Comparison of ENCODE assay signal across 8 cellular contexts in genomic region chr16:87778830-87779579, GRCh38. TPM values are rescaled to one million over a fixed set of nuclear protein-coding genes. Genes with fewer than 3 reads are reported as not detected.
A peak's percentile ranks its signal among the peaks of the same experiment; 100 is the strongest.
DNase-seq lines count a peak whose midpoint lies in the region; ATAC-seq and TF ChIP-seq lines count a peak whose summit lies in the region.

No MANE protein-coding gene starts in this region.

- H3K4me3 ChIP-seq in Caco-2 (ENCODE audit: low read depth, low read length) (no peak overlapping the region), HUES48 (ENCODE audit: low read depth, low read length) (no peak overlapping the region), NT2/D1 (ENCODE audit: insufficient read length, low read depth) (no peak overlapping the region)

- H3K27me3 Mint-ChIP-seq in Caco-2 (ENCODE audit: insufficient read depth, unreplicated experiment): no peaks in the 10 kb centered on the region
- no peaks in the 10 kb centered on the region for H3K27me3 Mint-ChIP-seq in endothelial cell (ENCODE audit: unreplicated experiment)

- no TSS peak for BruUV-seq in Caco-2 (replicated peaks; lab: Mats Ljungman, UMichigan)

- no peaks in the 10 kb centered on the region for H3K36me3 ChIP-seq in Caco-2 (ENCODE audit: control insufficient read depth, insufficient read depth, low read length)
- no peaks in the 10 kb centered on the region for H3K36me3 ChIP-seq in HUES48 (ENCODE audit: control insufficient read depth, insufficient read depth, low read length)
- H3K36me3 ChIP-seq in NT2/D1 (ENCODE audit: insufficient read depth, insufficient read length, low read length): no peaks in the 10 kb centered on the region

- H3K9me3 Mint-ChIP-seq in Caco-2 (ENCODE audit: unreplicated experiment) (no peaks in the 10 kb centered on the region), endothelial cell (ENCODE audit: unreplicated experiment) (no peaks in the 10 kb centered on the region)

- CTCF ChIA-PET in Caco-2 (lab: Charles Lee): interaction anchor here (0.6 to 4.0 kb wide), 24 partner anchors 9 to 172 kb away, joined by 3 to 80 read pairs (median 4); partner anchors contain the start of genes BANP, KLHDC4 and SLC7A5

- TF ChIP-seq CTCF in Caco-2 (IDR thresholded peaks at IDR 0.05; ENCODE audit: insufficient read depth in 1 of 2, low read depth in 1 of 2, low read length in 1 of 2, severe bottlenecking in 1 of 2, unreplicated experiment in 1 of 2) (peak; percentile 86 to 95), endothelial cell (IDR thresholded peaks at IDR 0.05; ENCODE audit: unreplicated experiment) (peak; percentile 98)

- peaks cover 34% of the 10 kb centered on the region for H3K4me1 ChIP-seq in Caco-2
- H3K4me1 ChIP-seq in HUES48 (ENCODE audit: control insufficient read depth, insufficient read depth, low read length): peaks cover 10% of the 10 kb centered on the region
- H3K4me1 ChIP-seq in NT2/D1 (ENCODE audit: insufficient read depth, insufficient read length): peaks cover 8% of the 10 kb centered on the region

- H3K4me1 Mint-ChIP-seq in Caco-2 (ENCODE audit: low read depth, unreplicated experiment): peaks cover 21% of the 10 kb centered on the region
- H3K4me1 Mint-ChIP-seq in endothelial cell (ENCODE audit: unreplicated experiment): peaks cover 20% of the 10 kb centered on the region

- peak overlapping the region; percentile 94 for H3K27ac ChIP-seq in HUES48 (ENCODE audit: low read depth, low read length)

- H3K36me3 Mint-ChIP-seq in Caco-2 (ENCODE audit: insufficient read depth, unreplicated experiment) (peaks cover 23% of the 10 kb centered on the region), endothelial cell (ENCODE audit: low read depth, unreplicated experiment) (no peaks in the 10 kb centered on the region)

- no peaks in the 10 kb centered on the region for H3K27me3 ChIP-seq in Caco-2 (replicated peaks; ENCODE audit: control insufficient read depth, insufficient read depth, low read length)
- H3K27me3 ChIP-seq in HUES48 (ENCODE audit: control insufficient read depth, insufficient read depth, low read length): no peaks in the 10 kb centered on the region
- H3K27me3 ChIP-seq in NT2/D1 (ENCODE audit: insufficient read depth, insufficient read length): peaks cover 3% of the 10 kb centered on the region

- H3K9me3 ChIP-seq in Caco-2 (no peaks in the 10 kb centered on the region), HUES48 (ENCODE audit: control insufficient read depth, insufficient read depth, low read length) (no peaks in the 10 kb centered on the region), NT2/D1 (ENCODE audit: insufficient read depth, low read length) (no peaks in the 10 kb centered on the region)

- H3K4me3 Mint-ChIP-seq in Caco-2 (ENCODE audit: unreplicated experiment) (peak overlapping the region; percentile 22), endothelial cell (ENCODE audit: unreplicated experiment) (no peak overlapping the region)

- peak; percentile 57 for ATAC-seq in GM21381 (IDR thresholded peaks at IDR 0.05; ENCODE audit: unreplicated experiment)

- DNase-seq in Caco-2 (peak; percentile 92 to 94), NT2/D1 (ENCODE audit: low read depth, low spot score) (peak; percentile 95), endothelial cell (ENCODE audit: low spot score) (peak; percentile 96), midbrain (lab: John Stamatoyannopoulos, UW) (peak; percentile 81)
- DNase-seq in activated CD8-positive, alpha-beta memory T cell treated with anti-CD3 and anti-CD28 coated beads, Interleukin-2, amount 50 U/mL, for 24 hours (ENCODE audit: extremely low read depth): peak; percentile 84
- peak; percentile 81 to 85 for DNase-seq in stimulated activated CD8-positive, alpha-beta memory T cell treated with anti-CD3 and anti-CD28 coated beads, Interleukin-4, amount 100 ng/mL, for 1 hour (ENCODE audit: low read depth in 2 of 2, low spot score in 1 of 2)

- intact Hi-C loops in Caco-2 (cut with micrococcal nuclease; ENCODE audit: unreplicated experiment): loop anchor here (1.0 to 2.0 kb wide), 6 partner anchors 10 to 130 kb away; no protein-coding TSS in a partner anchor

- H3K27ac Mint-ChIP-seq in Caco-2 (ENCODE audit: unreplicated experiment): peak overlapping the region; percentile 99
- H3K27ac Mint-ChIP-seq in endothelial cell (ENCODE audit: unreplicated experiment): peak overlapping the region; percentile 57

- POLR2A ChIA-PET in Caco-2 (lab: Charles Lee): interaction anchor here (0.5 to 2.7 kb wide), 6 partner anchors 13 to 172 kb away, joined by 3 to 54 read pairs (median 6); partner anchors contain the start of genes BANP and SLC7A5

- H3K9ac ChIP-seq in HUES48 (ENCODE audit: low read depth, low read length) (peak overlapping the region; percentile 81), NT2/D1 (ENCODE audit: insufficient read length, low read depth) (peak overlapping the region; percentile 58)

RNA-seq across cellular contexts. Expression of gene KLHDC4, which starts 13.2 kb away (rescaled TPM):
- total RNA-seq in Caco-2 (2022): 116 and 117 TPM in 2 replicates
- 43.4 TPM for total RNA-seq in endothelial cell (ENCODE audit: unreplicated experiment)
